1 cellular context compared by ENCODE assay signal in the genomic region with DNA sequence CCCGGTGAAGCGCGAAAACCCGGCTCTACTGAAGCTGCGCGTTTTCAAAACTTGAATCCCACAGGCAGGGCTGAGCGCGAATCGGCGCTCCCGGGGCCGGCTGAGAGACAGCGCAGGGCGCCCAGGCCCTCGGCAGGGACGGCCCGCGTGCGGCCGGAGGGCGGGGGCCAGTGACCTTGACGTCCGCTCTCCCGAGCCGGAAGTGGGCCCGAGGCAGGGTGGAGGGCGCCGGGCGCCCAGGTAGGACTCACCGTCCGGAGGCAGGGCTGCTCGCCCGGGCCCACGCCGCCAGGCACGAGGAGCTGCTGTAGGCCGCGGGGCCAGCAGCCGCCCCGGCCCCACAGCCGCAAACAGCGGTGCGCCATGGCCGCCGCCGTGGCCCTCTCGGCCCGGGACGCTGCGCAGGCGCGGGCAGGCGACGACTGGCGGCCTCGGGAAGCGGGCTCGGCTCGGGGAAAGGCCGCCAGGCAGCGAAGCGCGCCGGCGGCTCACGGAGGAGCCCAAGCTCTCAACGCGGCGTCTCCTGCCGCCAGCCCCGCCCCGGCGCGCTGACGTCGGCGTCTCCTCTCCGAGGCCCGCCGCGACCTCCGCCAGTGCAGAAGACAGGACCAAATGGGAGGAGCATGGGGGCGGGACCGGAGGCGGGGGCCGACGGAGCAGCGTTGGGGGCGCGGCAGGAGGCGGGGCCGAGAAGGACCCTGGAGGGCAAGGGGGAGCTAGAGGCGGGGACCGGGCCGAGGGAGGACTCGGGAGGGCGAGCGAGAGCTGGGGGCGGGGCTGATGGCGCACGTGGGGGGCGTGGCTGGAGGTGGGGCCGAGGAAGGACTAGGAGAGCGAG.
TF ChIP-seq lines count a peak whose summit lies in the region.

A gene (minus strand): TSS at position 510 of the 838 bp plus-strand sequence. CDS start 145 bp downstream, at position 365.

TF ChIP-seq in HepG2, 621 proteins besides CTCF, POLR2A, EP300 and RAD21 (continued from another document and continues in another):
- TF ChIP-seq, protein P1, sequence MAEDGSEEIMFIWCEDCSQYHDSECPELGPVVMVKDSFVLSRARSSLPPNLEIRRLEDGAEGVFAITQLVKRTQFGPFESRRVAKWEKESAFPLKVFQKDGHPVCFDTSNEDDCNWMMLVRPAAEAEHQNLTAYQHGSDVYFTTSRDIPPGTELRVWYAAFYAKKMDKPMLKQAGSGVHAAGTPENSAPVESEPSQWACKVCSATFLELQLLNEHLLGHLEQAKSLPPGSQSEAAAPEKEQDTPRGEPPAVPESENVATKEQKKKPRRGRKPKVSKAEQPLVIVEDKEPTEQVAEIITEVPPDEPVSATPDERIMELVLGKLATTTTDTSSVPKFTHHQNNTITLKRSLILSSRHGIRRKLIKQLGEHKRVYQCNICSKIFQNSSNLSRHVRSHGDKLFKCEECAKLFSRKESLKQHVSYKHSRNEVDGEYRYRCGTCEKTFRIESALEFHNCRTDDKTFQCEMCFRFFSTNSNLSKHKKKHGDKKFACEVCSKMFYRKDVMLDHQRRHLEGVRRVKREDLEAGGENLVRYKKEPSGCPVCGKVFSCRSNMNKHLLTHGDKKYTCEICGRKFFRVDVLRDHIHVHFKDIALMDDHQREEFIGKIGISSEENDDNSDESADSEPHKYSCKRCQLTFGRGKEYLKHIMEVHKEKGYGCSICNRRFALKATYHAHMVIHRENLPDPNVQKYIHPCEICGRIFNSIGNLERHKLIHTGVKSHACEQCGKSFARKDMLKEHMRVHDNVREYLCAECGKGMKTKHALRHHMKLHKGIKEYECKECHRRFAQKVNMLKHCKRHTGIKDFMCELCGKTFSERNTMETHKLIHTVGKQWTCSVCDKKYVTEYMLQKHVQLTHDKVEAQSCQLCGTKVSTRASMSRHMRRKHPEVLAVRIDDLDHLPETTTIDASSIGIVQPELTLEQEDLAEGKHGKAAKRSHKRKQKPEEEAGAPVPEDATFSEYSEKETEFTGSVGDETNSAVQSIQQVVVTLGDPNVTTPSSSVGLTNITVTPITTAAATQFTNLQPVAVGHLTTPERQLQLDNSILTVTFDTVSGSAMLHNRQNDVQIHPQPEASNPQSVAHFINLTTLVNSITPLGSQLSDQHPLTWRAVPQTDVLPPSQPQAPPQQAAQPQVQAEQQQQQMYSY (CRISPR knock-in tag; IDR thresholded peaks at IDR 0.05): 0 out of 2 replicates have a peak, but pooled peaks have one; percentile 9
- TF ChIP-seq KDM5B (CRISPR knock-in tag; IDR thresholded peaks at IDR 0.05; ENCODE audit: borderline replicate concordance) (peak; percentile 46; the same call in 1 of the 2 replicates), TBX2 (CRISPR knock-in tag; IDR thresholded peaks at IDR 0.05; ENCODE audit: borderline replicate concordance) (no peak), PHF21A (CRISPR knock-in tag; IDR thresholded peaks at IDR 0.05) (peak; percentile 78), ATM (IDR thresholded peaks at IDR 0.05; ENCODE audit: borderline replicate concordance) (no peak), SRF (IDR thresholded peaks at IDR 0.05; ENCODE audit: low read depth, low read length) (no peak), MED13 (CRISPR knock-in tag; IDR thresholded peaks at IDR 0.05) (peak; percentile 9; the same call in 1 of the 2 replicates), ZSCAN9 (CRISPR knock-in tag; IDR thresholded peaks at IDR 0.05; ENCODE audit: borderline replicate concordance) (no peak), NAIF1 (CRISPR knock-in tag; IDR thresholded peaks at IDR 0.05; ENCODE audit: borderline replicate concordance) (peak; percentile 42; the same call in 1 of the 2 replicates), GATAD2A (CRISPR knock-in tag; IDR thresholded peaks at IDR 0.05) (no peak), JUND (CRISPR knock-in tag; IDR thresholded peaks at IDR 0.05) (peak; percentile 42; the same call in 1 of the 2 replicates), DNMT3B (CRISPR knock-in tag; conservative IDR thresholded peaks at IDR 0.05) (peak; percentile 32; the same call in 1 of the 2 replicates), ARHGAP35 (CRISPR knock-in tag; IDR thresholded peaks at IDR 0.05; ENCODE audit: borderline replicate concordance) (no peak), ZNF484 (CRISPR knock-in tag; IDR thresholded peaks at IDR 0.05; ENCODE audit: borderline replicate concordance, low read depth) (no peak), RFXAP (CRISPR knock-in tag; IDR thresholded peaks at IDR 0.05; ENCODE audit: borderline replicate concordance) (peak; percentile 76), ZNF430 (CRISPR knock-in tag; IDR thresholded peaks at IDR 0.05) (peak; percentile 65; the same call in 1 of the 2 replicates), ZNF598 (CRISPR knock-in tag; IDR thresholded peaks at IDR 0.05; ENCODE audit: borderline replicate concordance) (peak; percentile 59; the same call in 1 of the 2 replicates), GZF1 (CRISPR knock-in tag; IDR thresholded peaks at IDR 0.05) (no peak), ZNF44 (CRISPR knock-in tag; IDR thresholded peaks at IDR 0.05) (peak; percentile 7; the same call in 1 of the 2 replicates), KDM4B (CRISPR knock-in tag; IDR thresholded peaks at IDR 0.05) (no peak; the same call in 1 of the 2 replicates), REL (CRISPR knock-in tag; conservative IDR thresholded peaks at IDR 0.05) (0 out of 2 replicates have a peak, but pooled peaks have one; percentile 20), ZNF10 (CRISPR knock-in tag; IDR thresholded peaks at IDR 0.05; ENCODE audit: borderline replicate concordance, low read depth) (no peak), ZNF230 (CRISPR knock-in tag; IDR thresholded peaks at IDR 0.05) (0 out of 2 replicates have a peak, but pooled peaks have one; percentile 50), ZNF256 (CRISPR knock-in tag; conservative IDR thresholded peaks at IDR 0.05) (no peak), HNRNPLL (IDR thresholded peaks at IDR 0.05; ENCODE audit: low read depth, low read length, poor library complexity, severe bottlenecking) (peak; percentile 81)
- TF ChIP-seq, protein P2, sequence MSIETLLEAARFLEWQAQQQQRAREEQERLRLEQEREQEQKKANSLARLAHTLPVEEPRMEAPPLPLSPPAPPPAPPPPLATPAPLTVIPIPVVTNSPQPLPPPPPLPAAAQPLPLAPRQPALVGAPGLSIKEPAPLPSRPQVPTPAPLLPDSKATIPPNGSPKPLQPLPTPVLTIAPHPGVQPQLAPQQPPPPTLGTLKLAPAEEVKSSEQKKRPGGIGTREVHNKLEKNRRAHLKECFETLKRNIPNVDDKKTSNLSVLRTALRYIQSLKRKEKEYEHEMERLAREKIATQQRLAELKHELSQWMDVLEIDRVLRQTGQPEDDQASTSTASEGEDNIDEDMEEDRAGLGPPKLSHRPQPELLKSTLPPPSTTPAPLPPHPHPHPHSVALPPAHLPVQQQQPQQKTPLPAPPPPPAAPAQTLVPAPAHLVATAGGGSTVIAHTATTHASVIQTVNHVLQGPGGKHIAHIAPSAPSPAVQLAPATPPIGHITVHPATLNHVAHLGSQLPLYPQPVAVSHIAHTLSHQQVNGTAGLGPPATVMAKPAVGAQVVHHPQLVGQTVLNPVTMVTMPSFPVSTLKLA (IDR thresholded peaks at IDR 0.05): peak; percentile 87
- TF ChIP-seq, protein P3, sequence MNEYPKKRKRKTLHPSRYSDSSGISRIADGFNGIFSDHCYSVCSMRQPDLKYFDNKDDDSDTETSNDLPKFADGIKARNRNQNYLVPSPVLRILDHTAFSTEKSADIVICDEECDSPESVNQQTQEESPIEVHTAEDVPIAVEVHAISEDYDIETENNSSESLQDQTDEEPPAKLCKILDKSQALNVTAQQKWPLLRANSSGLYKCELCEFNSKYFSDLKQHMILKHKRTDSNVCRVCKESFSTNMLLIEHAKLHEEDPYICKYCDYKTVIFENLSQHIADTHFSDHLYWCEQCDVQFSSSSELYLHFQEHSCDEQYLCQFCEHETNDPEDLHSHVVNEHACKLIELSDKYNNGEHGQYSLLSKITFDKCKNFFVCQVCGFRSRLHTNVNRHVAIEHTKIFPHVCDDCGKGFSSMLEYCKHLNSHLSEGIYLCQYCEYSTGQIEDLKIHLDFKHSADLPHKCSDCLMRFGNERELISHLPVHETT (CRISPR knock-in tag; conservative IDR thresholded peaks at IDR 0.05): peak; percentile 67; the same call in 1 of the 2 replicates
- TF ChIP-seq, protein P4, sequence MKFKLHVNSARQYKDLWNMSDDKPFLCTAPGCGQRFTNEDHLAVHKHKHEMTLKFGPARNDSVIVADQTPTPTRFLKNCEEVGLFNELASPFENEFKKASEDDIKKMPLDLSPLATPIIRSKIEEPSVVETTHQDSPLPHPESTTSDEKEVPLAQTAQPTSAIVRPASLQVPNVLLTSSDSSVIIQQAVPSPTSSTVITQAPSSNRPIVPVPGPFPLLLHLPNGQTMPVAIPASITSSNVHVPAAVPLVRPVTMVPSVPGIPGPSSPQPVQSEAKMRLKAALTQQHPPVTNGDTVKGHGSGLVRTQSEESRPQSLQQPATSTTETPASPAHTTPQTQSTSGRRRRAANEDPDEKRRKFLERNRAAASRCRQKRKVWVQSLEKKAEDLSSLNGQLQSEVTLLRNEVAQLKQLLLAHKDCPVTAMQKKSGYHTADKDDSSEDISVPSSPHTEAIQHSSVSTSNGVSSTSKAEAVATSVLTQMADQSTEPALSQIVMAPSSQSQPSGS (CRISPR knock-in tag; IDR thresholded peaks at IDR 0.05): no peak
- TF ChIP-seq, protein P5, sequence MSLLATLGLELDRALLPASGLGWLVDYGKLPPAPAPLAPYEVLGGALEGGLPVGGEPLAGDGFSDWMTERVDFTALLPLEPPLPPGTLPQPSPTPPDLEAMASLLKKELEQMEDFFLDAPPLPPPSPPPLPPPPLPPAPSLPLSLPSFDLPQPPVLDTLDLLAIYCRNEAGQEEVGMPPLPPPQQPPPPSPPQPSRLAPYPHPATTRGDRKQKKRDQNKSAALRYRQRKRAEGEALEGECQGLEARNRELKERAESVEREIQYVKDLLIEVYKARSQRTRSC (CRISPR knock-in tag; IDR thresholded peaks at IDR 0.05; ENCODE audit: low read depth): no peak
- TF ChIP-seq, protein P6, sequence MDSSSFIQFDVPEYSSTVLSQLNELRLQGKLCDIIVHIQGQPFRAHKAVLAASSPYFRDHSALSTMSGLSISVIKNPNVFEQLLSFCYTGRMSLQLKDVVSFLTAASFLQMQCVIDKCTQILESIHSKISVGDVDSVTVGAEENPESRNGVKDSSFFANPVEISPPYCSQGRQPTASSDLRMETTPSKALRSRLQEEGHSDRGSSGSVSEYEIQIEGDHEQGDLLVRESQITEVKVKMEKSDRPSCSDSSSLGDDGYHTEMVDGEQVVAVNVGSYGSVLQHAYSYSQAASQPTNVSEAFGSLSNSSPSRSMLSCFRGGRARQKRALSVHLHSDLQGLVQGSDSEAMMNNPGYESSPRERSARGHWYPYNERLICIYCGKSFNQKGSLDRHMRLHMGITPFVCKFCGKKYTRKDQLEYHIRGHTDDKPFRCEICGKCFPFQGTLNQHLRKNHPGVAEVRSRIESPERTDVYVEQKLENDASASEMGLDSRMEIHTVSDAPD (CRISPR knock-in tag; IDR thresholded peaks at IDR 0.05): no peak
- TF ChIP-seq, protein P7, sequence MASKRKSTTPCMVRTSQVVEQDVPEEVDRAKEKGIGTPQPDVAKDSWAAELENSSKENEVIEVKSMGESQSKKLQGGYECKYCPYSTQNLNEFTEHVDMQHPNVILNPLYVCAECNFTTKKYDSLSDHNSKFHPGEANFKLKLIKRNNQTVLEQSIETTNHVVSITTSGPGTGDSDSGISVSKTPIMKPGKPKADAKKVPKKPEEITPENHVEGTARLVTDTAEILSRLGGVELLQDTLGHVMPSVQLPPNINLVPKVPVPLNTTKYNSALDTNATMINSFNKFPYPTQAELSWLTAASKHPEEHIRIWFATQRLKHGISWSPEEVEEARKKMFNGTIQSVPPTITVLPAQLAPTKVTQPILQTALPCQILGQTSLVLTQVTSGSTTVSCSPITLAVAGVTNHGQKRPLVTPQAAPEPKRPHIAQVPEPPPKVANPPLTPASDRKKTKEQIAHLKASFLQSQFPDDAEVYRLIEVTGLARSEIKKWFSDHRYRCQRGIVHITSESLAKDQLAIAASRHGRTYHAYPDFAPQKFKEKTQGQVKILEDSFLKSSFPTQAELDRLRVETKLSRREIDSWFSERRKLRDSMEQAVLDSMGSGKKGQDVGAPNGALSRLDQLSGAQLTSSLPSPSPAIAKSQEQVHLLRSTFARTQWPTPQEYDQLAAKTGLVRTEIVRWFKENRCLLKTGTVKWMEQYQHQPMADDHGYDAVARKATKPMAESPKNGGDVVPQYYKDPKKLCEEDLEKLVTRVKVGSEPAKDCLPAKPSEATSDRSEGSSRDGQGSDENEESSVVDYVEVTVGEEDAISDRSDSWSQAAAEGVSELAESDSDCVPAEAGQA (IDR thresholded peaks at IDR 0.05; ENCODE audit: low read depth): no peak; the same call in 1 of the 2 replicates
- TF ChIP-seq, protein P7 (CRISPR knock-in tag; IDR thresholded peaks at IDR 0.05; ENCODE audit: borderline replicate concordance): peak; percentile 82
- TF ChIP-seq, protein P8, sequence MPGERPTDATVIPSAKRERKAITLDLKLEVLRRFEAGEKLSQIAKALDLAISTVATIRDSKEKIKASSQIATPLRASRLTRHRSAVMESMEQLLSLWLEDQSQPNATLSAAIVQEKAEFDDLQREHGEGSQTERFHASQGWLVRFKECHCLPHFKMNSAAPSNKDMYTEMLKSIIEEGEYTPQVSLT (CRISPR knock-in tag; IDR thresholded peaks at IDR 0.05; ENCODE audit: borderline replicate concordance, low read depth): no peak
